ENCODE assay signal across 16 cellular contexts in genomic region chr9:121815084-121815483, GRCh38.
DNase-seq lines count a peak whose midpoint lies in the region; TF ChIP-seq lines count a peak whose summit lies in the region.
"Had no signal": no experiment of that assay in that cellular context is flagged by ENCODE, and none has a peak within 500 bp of the region (broad histone marks: within the 10 kb centered on the region; RNA-seq: fewer than 3 reads in every experiment).

No MANE protein-coding gene starts in this region.

- peak overlapping the region; percentile 6 for H3K9ac ChIP-seq in NT2/D1 (ENCODE audit: insufficient read length, low read depth)

- DNase-seq in NT2/D1 (ENCODE audit: low read depth, low spot score) (no peak), coronary artery (ENCODE audit: low spot score) (peak; percentile 24), mesenteric fat pad (ENCODE audit: low spot score) (peak; percentile 67), testis (no peak), T-helper 9 cell (no peak), NCI-H345 treated with DMSO at 0.1 percent for 48 hours (lab: John Stamatoyannopoulos, UW; ENCODE audit: unreplicated experiment) (no peak), A673 (ENCODE audit: low spot score) (no peak)
- DNase-seq: AML-193; CD4-positive, alpha-beta memory T cell; DMS153; DMS79; GDM1; HFFc6; IMR-90 had no signal

- no TSS peak for BruUV-seq in A673 (replicated peaks; lab: Mats Ljungman, UMichigan)

- H3K27ac ChIP-seq in coronary artery, result no peak overlapping the region
- no peak overlapping the region for H3K27ac ChIP-seq in testis
- no peak overlapping the region for H3K27ac ChIP-seq in A673 (ENCODE audit: low read depth, low read length, poor library complexity, severe bottlenecking)
- H3K27ac ChIP-seq: HL-60 had no signal

- CTCF ChIA-PET in A673 (lab: Charles Lee), result no interaction called here

- H3K9me3 ChIP-seq in NT2/D1 (ENCODE audit: insufficient read depth, low read length) (no peaks in the 10 kb centered on the region), testis (no peaks in the 10 kb centered on the region), A673 (ENCODE audit: low read depth, low read length, poor library complexity, severe bottlenecking) (no peaks in the 10 kb centered on the region)

- POLR2A ChIA-PET in A673 (lab: Charles Lee; ENCODE audit: low non-redundant PET), result no interaction called here

- 85 to 90% methylated on average over 6 of the region's 6 CpGs for WGBS in testis, 2 donors

- H3K4me1 ChIP-seq in NT2/D1 (ENCODE audit: insufficient read depth, insufficient read length), result peaks cover 46% of the 10 kb centered on the region
- no peaks in the 10 kb centered on the region for H3K4me1 ChIP-seq in testis
- H3K4me1 ChIP-seq in A673 (ENCODE audit: insufficient read depth, low read length, poor library complexity, severe bottlenecking), result peaks cover 10% of the 10 kb centered on the region

- peaks cover 3% of the 10 kb centered on the region for H3K27me3 ChIP-seq in NT2/D1 (ENCODE audit: insufficient read depth, insufficient read length)
- no peaks in the 10 kb centered on the region for H3K27me3 ChIP-seq in testis
- H3K27me3 ChIP-seq in A673 (replicated peaks; ENCODE audit: insufficient read depth, low read depth, low read length, poor library complexity), result no peaks in the 10 kb centered on the region

- H3K4me3 ChIP-seq in NT2/D1 (ENCODE audit: insufficient read length, low read depth) (no peak overlapping the region), coronary artery (no peak overlapping the region), testis (no peak overlapping the region), A673 (ENCODE audit: low read depth, low read length, poor library complexity, severe bottlenecking) (no peak overlapping the region)
- H3K4me3 ChIP-seq: K562 had no signal

- no peaks in the 10 kb centered on the region for H3K36me3 ChIP-seq in NT2/D1 (ENCODE audit: insufficient read depth, insufficient read length, low read length)
- no peaks in the 10 kb centered on the region for H3K36me3 ChIP-seq in testis (ENCODE audit: low read depth, missing control alignments)
- H3K36me3 ChIP-seq in A673 (ENCODE audit: insufficient read depth, low read length, poor library complexity, severe bottlenecking), result no peaks in the 10 kb centered on the region

- TF ChIP-seq CTCF in coronary artery (IDR thresholded peaks at IDR 0.05), result no peak
- no peak for TF ChIP-seq CTCF in testis (IDR thresholded peaks at IDR 0.05)
- TF ChIP-seq CTCF in A673 (conservative IDR thresholded peaks at IDR 0.05; ENCODE audit: low read depth, low read length), result no peak

- TF ChIP-seq POLR2A in testis (IDR thresholded peaks at IDR 0.05), result no peak

- intact Hi-C loops in testis (cut with DNase I; ENCODE audit: low total_unique reads), result no loop called here
- intact Hi-C loops in A673 (cut with micrococcal nuclease; ENCODE audit: unreplicated experiment), result no loop called here

Comparison
In these comparisons a context has a peak if more than half of its experiments do, and no peak if none do; other contexts are left out.
1. DNase-seq: peak in coronary artery (single experiment) and mesenteric fat pad (single experiment); none in NT2/D1 (single experiment), testis (single experiment), T-helper 9 cell (single experiment), NCI-H345 treated with DMSO at 0.1 percent for 48 hours (single experiment) and A673 (single experiment).